30 cellular contexts compared by ENCODE assay signal in the genomic region with DNA sequence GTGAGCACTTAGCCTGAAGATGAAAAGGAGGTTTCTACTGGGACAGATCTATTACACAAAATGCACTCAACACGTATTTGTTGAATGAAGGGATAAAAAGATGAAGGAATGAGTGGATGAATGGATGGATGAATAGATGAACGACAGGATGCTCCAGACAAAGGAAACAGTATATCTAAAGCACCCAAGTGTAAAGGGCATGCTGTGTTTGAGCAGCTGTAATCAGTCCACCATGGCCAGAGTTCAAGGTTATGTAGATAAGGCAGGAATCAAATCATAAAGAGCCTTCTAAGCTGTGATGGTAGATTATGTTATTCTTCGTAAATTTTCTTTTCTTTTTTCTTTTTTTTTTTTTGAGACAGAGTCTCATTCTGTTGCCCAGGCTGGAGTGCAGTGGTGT.
"Had no signal": no experiment of that assay in that cellular context is flagged by ENCODE, and none has a peak within 500 bp of the region (broad histone marks: within the 10 kb centered on the region; RNA-seq: fewer than 3 reads in every experiment).

No MANE protein-coding gene starts in this region.

- H3K36me3 ChIP-seq: brain microvascular endothelial cell, gastroesophageal sphincter, spleen, suprapubic skin, tibial artery, upper lobe of right lung had no signal

- H2AFZ ChIP-seq: parathyroid adenoma had no signal

- H3K27me3 ChIP-seq: brain microvascular endothelial cell, dorsolateral prefrontal cortex, gastroesophageal sphincter, spleen, suprapubic skin, tibial artery, upper lobe of right lung had no signal

- H3K4me3 ChIP-seq: coronary artery, dorsolateral prefrontal cortex, gastroesophageal sphincter, psoas muscle, suprapubic skin, tibial artery, upper lobe of right lung had no signal

- ATAC-seq: effector memory CD8-positive, alpha-beta T cell; gastroesophageal sphincter; left ventricle myocardium superior; psoas muscle had no signal

- H3K9me3 ChIP-seq: gastroesophageal sphincter, psoas muscle, spleen, suprapubic skin, tibial artery, upper lobe of right lung had no signal

- H3K4me1 Mint-ChIP-seq: mesothelial cell of epicardium had no signal

- DNase-seq: activated CD4-positive, alpha-beta memory T cell treated with anti-CD3 and anti-CD28 coated beads for 36 hours; activated CD4-positive, CD25-positive, alpha-beta regulatory T cell treated with anti-CD3 and anti-CD28 coated beads, Interleukin-2, amount 50 U/mL, for 72 hours; activated CD8-positive, alpha-beta memory T cell treated with anti-CD3 and anti-CD28 coated beads, Interleukin-2, amount 50 U/mL, for 48 hours; activated gamma-delta T cell treated with Interleukin-2 at 50 U/mL for 16 hours; activated naive CD4-positive, alpha-beta T cell treated with anti-CD3 and anti-CD28 coated beads, Interleukin-2, amount 50 U/mL, for 16 hours; activated T-cell treated with anti-CD3 and anti-CD28 coated beads, Interleukin-2, amount 50 U/mL, for 4 hours; amniotic stem cell; brain microvascular endothelial cell; dorsolateral prefrontal cortex; effector memory CD8-positive, alpha-beta T cell; head of caudate nucleus; left cardiac atrium; left ventricle myocardium superior; naive B cell; occipital lobe; psoas muscle; spleen; stimulated activated naive CD4-positive, alpha-beta T cell; tibial artery; upper lobe of right lung had no signal

- FAIRE-seq: astrocyte, keratinocyte had no signal

- H3K9ac ChIP-seq: parathyroid adenoma had no signal

- H3K27ac ChIP-seq: brain microvascular endothelial cell, coronary artery, dorsolateral prefrontal cortex, gastroesophageal sphincter, parathyroid adenoma, psoas muscle, suprapubic skin, tibial artery, upper lobe of right lung had no signal

- H3K27ac Mint-ChIP-seq: activated CD4-positive, alpha-beta memory T cell treated with anti-CD3 and anti-CD28 coated beads for 36 hours; activated CD4-positive, alpha-beta T cell treated with anti-CD3 and anti-CD28 coated beads, Interleukin-2, amount 10 ng/mL, durations not matched to agents 24 days and 14 days; activated T-helper 17 cell treated with anti-CD3 and anti-CD28 coated beads, Interleukin-2, amount 50 U/mL, for 72 hours; effector memory CD8-positive, alpha-beta T cell; mesothelial cell of epicardium had no signal

- H3K9me3 Mint-ChIP-seq: activated CD4-positive, alpha-beta memory T cell treated with anti-CD3 and anti-CD28 coated beads for 36 hours; activated T-cell treated with anti-CD3 and anti-CD28 coated beads, Interleukin-2, amount 50 U/mL, for 4 hours; activated T-helper 17 cell treated with anti-CD3 and anti-CD28 coated beads, Interleukin-2, amount 50 U/mL, for 72 hours; effector memory CD8-positive, alpha-beta T cell; mesothelial cell of epicardium; naive B cell; neural crest cell had no signal

- H3K79me2 ChIP-seq: parathyroid adenoma had no signal

- H3K36me3 Mint-ChIP-seq: activated CD4-positive, alpha-beta memory T cell treated with anti-CD3 and anti-CD28 coated beads for 36 hours; mesothelial cell of epicardium; naive B cell had no signal

- H3K4me3 Mint-ChIP-seq: activated CD4-positive, alpha-beta memory T cell treated with anti-CD3 and anti-CD28 coated beads for 36 hours; activated CD4-positive, alpha-beta T cell treated with anti-CD3 and anti-CD28 coated beads, Interleukin-2, amount 10 ng/mL, durations not matched to agents 24 days and 14 days; activated T-cell treated with anti-CD3 and anti-CD28 coated beads, Interleukin-2, amount 50 U/mL, for 4 hours; activated T-helper 17 cell treated with anti-CD3 and anti-CD28 coated beads, Interleukin-2, amount 50 U/mL, for 72 hours; effector memory CD8-positive, alpha-beta T cell; mesothelial cell of epicardium; naive B cell; neural crest cell had no signal

- H3K4me1 ChIP-seq: gastroesophageal sphincter, parathyroid adenoma, psoas muscle, suprapubic skin, tibial artery, upper lobe of right lung had no signal

- H3K27me3 Mint-ChIP-seq: activated CD4-positive, alpha-beta memory T cell treated with anti-CD3 and anti-CD28 coated beads for 36 hours had no signal
